ENCODE assay signal across 19 cellular contexts in genomic region chr10:16915308-16915707, GRCh38.
DNase-seq lines count a peak whose midpoint lies in the region; ATAC-seq and TF ChIP-seq lines count a peak whose summit lies in the region.
"Had no signal": no experiment of that assay in that cellular context is flagged by ENCODE, and none has a peak within 500 bp of the region (broad histone marks: within the 10 kb centered on the region; RNA-seq: fewer than 3 reads in every experiment).

No MANE protein-coding gene starts in this region.

- POLR2A ChIA-PET in AG04450 (lab: Yijun Ruan, JAX) (no interaction called here), Panc1 (lab: Charles Lee) (interaction anchor here (0.6 kb wide), 1 partner anchor 30 kb away, joined by 3 read pairs; no protein-coding TSS in a partner anchor)

- no peak overlapping the region for H3K27ac Mint-ChIP-seq in H9
- H3K27ac Mint-ChIP-seq: activated CD4-positive, alpha-beta T cell treated with anti-CD3 and anti-CD28 coated beads, Interleukin-2, amount 10 ng/mL, durations not matched to agents 7 days and 5 days; activated naive CD4-positive, alpha-beta T cell treated with anti-CD3 and anti-CD28 coated beads, Interleukin-2, amount 10 ng/mL, durations not matched to agents 7 days and 5 days had no signal

- no peaks in the 10 kb centered on the region for H3K27me3 Mint-ChIP-seq in H9 (ENCODE audit: low read depth)
- H3K27me3 Mint-ChIP-seq: activated CD4-positive, alpha-beta T cell treated with anti-CD3 and anti-CD28 coated beads, Interleukin-2, amount 10 ng/mL, durations not matched to agents 7 days and 5 days; activated naive CD4-positive, alpha-beta T cell treated with anti-CD3 and anti-CD28 coated beads, Interleukin-2, amount 10 ng/mL, durations not matched to agents 7 days and 5 days had no signal

- no peak overlapping the region for H2BK5ac ChIP-seq in H9 (ENCODE audit: insufficient read length, low read length)

- no peaks in the 10 kb centered on the region for H3K79me2 ChIP-seq in H9 (ENCODE audit: insufficient read depth, low read length)

- no peak overlapping the region for H3T11ph ChIP-seq in H9 (ENCODE audit: low read length)

- H3K79me1 ChIP-seq in H9 (ENCODE audit: insufficient read depth, low read depth, low read length, poor library complexity, severe bottlenecking), result no peaks in the 10 kb centered on the region

- H4K20me1 ChIP-seq in H9 (ENCODE audit: control insufficient read depth, insufficient read depth, insufficient read length), result no peaks in the 10 kb centered on the region

- WGBS in H9 (ENCODE audit: extremely low coverage, insufficient read length, low lambda C conversion rate), result no CpG with 5 or more reads among the region's 2 CpGs
- WGBS in upper lobe of left lung, 2 donors, result 74 to 90% methylated on average over 2 of the region's 2 CpGs

- H3K27me3 ChIP-seq in AG04450 (ENCODE audit: control insufficient read depth, insufficient read depth, low read length) (no peaks in the 10 kb centered on the region), H9 (ENCODE audit: insufficient read depth, low read length) (no peaks in the 10 kb centered on the region), Panc1 (ENCODE audit: control insufficient read depth, insufficient read depth, low read length) (no peaks in the 10 kb centered on the region), foreskin keratinocyte (no peaks in the 10 kb centered on the region), vagina (no peaks in the 10 kb centered on the region), upper lobe of left lung (no peaks in the 10 kb centered on the region)
- H3K27me3 ChIP-seq: dorsolateral prefrontal cortex, neutrophil had no signal

- no peak overlapping the region for H3K4me3 Mint-ChIP-seq in H9
- H3K4me3 Mint-ChIP-seq: activated CD4-positive, alpha-beta T cell treated with anti-CD3 and anti-CD28 coated beads, Interleukin-2, amount 10 ng/mL, durations not matched to agents 7 days and 5 days; activated naive CD4-positive, alpha-beta T cell treated with anti-CD3 and anti-CD28 coated beads, Interleukin-2, amount 10 ng/mL, durations not matched to agents 7 days and 5 days had no signal

- BruUV-seq in Panc1 (replicated peaks; lab: Mats Ljungman, UMichigan), result no TSS peak

- H2BK120ac ChIP-seq in H9 (ENCODE audit: low read depth, low read length, poor library complexity, severe bottlenecking), result no peak overlapping the region

- no peak overlapping the region for H3K9ac ChIP-seq in H9 (ENCODE audit: extremely low read depth, insufficient read length, low read length)

- no peak overlapping the region for H4K91ac ChIP-seq in H9 (ENCODE audit: insufficient read length, low read depth, low read length)

- H4K8ac ChIP-seq in H9 (replicated peaks; ENCODE audit: insufficient read length, low read depth, low read length), result no peak overlapping the region

- TF ChIP-seq EP300 in upper lobe of left lung (IDR thresholded peaks at IDR 0.05), result no peak

- no peak overlapping the region for H3K18ac ChIP-seq in H9 (ENCODE audit: insufficient read length, low read depth, low read length)

- H3K23me2 ChIP-seq in H9 (ENCODE audit: insufficient read length, low read depth, low read length, poor library complexity, severe bottlenecking), result no peaks in the 10 kb centered on the region

- H2BK15ac ChIP-seq in H9 (ENCODE audit: low read depth, low read length), result no peak overlapping the region

- no peaks in the 10 kb centered on the region for H3K4me1 ChIP-seq in H9 (ENCODE audit: insufficient read depth, low read length)
- H3K4me1 ChIP-seq in Panc1 (ENCODE audit: control insufficient read depth, insufficient read depth, low read length), result no peaks in the 10 kb centered on the region
- no peaks in the 10 kb centered on the region for H3K4me1 ChIP-seq in foreskin keratinocyte
- H3K4me1 ChIP-seq in vagina, result no peaks in the 10 kb centered on the region
- H3K4me1 ChIP-seq in upper lobe of left lung, result no peaks in the 10 kb centered on the region
- H3K4me1 ChIP-seq: Caco-2 had no signal

- H3K4me1 Mint-ChIP-seq in H9, result peaks cover 0 to 7% of the 10 kb centered on the region in 2 experiments; a peak in 1 of 4 replicates

- H3K14ac ChIP-seq in H9 (ENCODE audit: insufficient read depth, low read length), result no peak overlapping the region

- CTCF ChIA-PET in AG04450 (lab: Charles Lee) (no interaction called here), Panc1 (lab: Charles Lee) (no interaction called here)

- in situ Hi-C loops in Panc1 (cut with HindIII; ENCODE audit: low pct_unique_long_range_greater_than_20kb, low sequenced_read_pairs), result no loop called here

- no peak overlapping the region for H3K4me2 ChIP-seq in H9 (ENCODE audit: insufficient read depth, insufficient read length, low read length)

- H4K5ac ChIP-seq in H9 (ENCODE audit: insufficient read length, low read depth, low read length), result no peak overlapping the region

- TF ChIP-seq CTCF in AG04450 (IDR thresholded peaks at IDR 0.05; ENCODE audit: low read depth, low read length), result 0 out of 2 replicates have a peak, but pooled peaks have one; percentile 1
- TF ChIP-seq CTCF in H9 (conservative IDR thresholded peaks at IDR 0.05), result peak; percentile 49; the same call in 2 of the 3 replicates
- peak; percentile 9; the same call in 1 of the 2 replicates for TF ChIP-seq CTCF in Panc1 (IDR thresholded peaks at IDR 0.05)
- peak; percentile 32 for TF ChIP-seq CTCF in foreskin keratinocyte (conservative IDR thresholded peaks at IDR 0.05)
- no peak for TF ChIP-seq CTCF in vagina (IDR thresholded peaks at IDR 0.05)
- TF ChIP-seq CTCF in upper lobe of left lung (IDR thresholded peaks at IDR 0.05), result no peak

- no peak for DNase-seq in AG04450 (ENCODE audit: low read depth, low spot score)
- DNase-seq in H9, result peak; percentile 36
- no peak for DNase-seq in Panc1 (ENCODE audit: low read depth, low spot score)
- DNase-seq in foreskin keratinocyte, result no peak
- DNase-seq in vagina (ENCODE audit: extremely low spot score in 2 of 2), result no peak
- DNase-seq in KG1 (lab: John Stamatoyannopoulos, UW), result no peak
- no peak for DNase-seq in upper lobe of left lung
- DNase-seq in stimulated activated CD4-positive, alpha-beta T cell treated with anti-CD3 and anti-CD28 coated beads, Interleukin-1b, Interleukin-23, amount 100 ng/mL, for 48 hours, result no peak
- DNase-seq: activated CD4-positive, alpha-beta T cell treated with anti-CD3 and anti-CD28 coated beads, Interleukin-2, amount 10 ng/mL, durations not matched to agents 7 days and 5 days; activated naive CD4-positive, alpha-beta T cell treated with anti-CD3 and anti-CD28 coated beads, Interleukin-2, amount 10 ng/mL, durations not matched to agents 7 days and 5 days; activated T-cell treated with anti-CD3 and anti-CD28 coated beads for 4 hours; Caco-2; dorsolateral prefrontal cortex; head of caudate nucleus; NCI-H1436 treated with DMSO at 0.1 percent for 48 hours; NCI-H226; retina had no signal

- H3K4ac ChIP-seq in H9 (ENCODE audit: low read depth, low read length), result no peak overlapping the region

- no peak overlapping the region for H2AFZ ChIP-seq in H9 (ENCODE audit: low read length)

- H3K4me3 ChIP-seq in AG04450 (ENCODE audit: low read depth, low read length) (no peak overlapping the region), Panc1 (ENCODE audit: low read depth in 2 of 2, low read length in 2 of 2) (no peak overlapping the region), vagina (no peak overlapping the region), upper lobe of left lung (no peak overlapping the region)
- H3K4me3 ChIP-seq: dorsolateral prefrontal cortex had no signal

- TF ChIP-seq POLR2A in vagina (IDR thresholded peaks at IDR 0.05) (no peak), upper lobe of left lung (IDR thresholded peaks at IDR 0.05) (no peak)

- ATAC-seq in Panc1, result no peak
- peak; percentile 21 for ATAC-seq in foreskin keratinocyte
- no peak for ATAC-seq in upper lobe of left lung (ENCODE audit: low FRiP score in 2 of 2)
- ATAC-seq: HepG2 had no signal

- no peak overlapping the region for H3K56ac ChIP-seq in H9 (ENCODE audit: insufficient read length, low read depth, low read length)

- no peaks in the 10 kb centered on the region for H3K9me3 ChIP-seq in AG04450 (ENCODE audit: control insufficient read depth, insufficient read depth, low read length)
- H3K9me3 ChIP-seq in H9 (ENCODE audit: control insufficient read depth, low read depth, low read length), result no peaks in the 10 kb centered on the region
- no peaks in the 10 kb centered on the region for H3K9me3 ChIP-seq in Panc1 (ENCODE audit: control insufficient read depth, insufficient read depth, low read depth, low read length)
- H3K9me3 ChIP-seq in vagina, result no peaks in the 10 kb centered on the region
- no peaks in the 10 kb centered on the region for H3K9me3 ChIP-seq in upper lobe of left lung
- H3K9me3 ChIP-seq: Caco-2, neutrophil had no signal

- H3K36me3 Mint-ChIP-seq in H9 (ENCODE audit: insufficient read depth in 1 of 3, low read depth in 3 of 3), result no peaks in the 10 kb centered on the region
- H3K36me3 Mint-ChIP-seq: activated naive CD4-positive, alpha-beta T cell treated with anti-CD3 and anti-CD28 coated beads, Interleukin-2, amount 10 ng/mL, durations not matched to agents 7 days and 5 days had no signal

- no peak overlapping the region for H3K23ac ChIP-seq in H9 (ENCODE audit: insufficient read length, low read depth, low read length)

- H2AK5ac ChIP-seq in H9 (ENCODE audit: insufficient read length, low read length), result no peak overlapping the region

- no peaks in the 10 kb centered on the region for H3K9me3 Mint-ChIP-seq in H9
- H3K9me3 Mint-ChIP-seq: activated CD4-positive, alpha-beta T cell treated with anti-CD3 and anti-CD28 coated beads, Interleukin-2, amount 10 ng/mL, durations not matched to agents 7 days and 5 days; activated naive CD4-positive, alpha-beta T cell treated with anti-CD3 and anti-CD28 coated beads, Interleukin-2, amount 10 ng/mL, durations not matched to agents 7 days and 5 days had no signal

- no peaks in the 10 kb centered on the region for H3K36me3 ChIP-seq in Panc1 (ENCODE audit: control insufficient read depth, insufficient read depth, low read length)
- no peaks in the 10 kb centered on the region for H3K36me3 ChIP-seq in vagina
- no peaks in the 10 kb centered on the region for H3K36me3 ChIP-seq in upper lobe of left lung
- H3K36me3 ChIP-seq: neutrophil had no signal

- H2BK12ac ChIP-seq in H9 (ENCODE audit: insufficient read length, low read depth, low read length), result no peak overlapping the region

- H2BK20ac ChIP-seq in H9 (ENCODE audit: low read depth, low read length, poor library complexity, severe bottlenecking), result no peak overlapping the region

- intact Hi-C loops in Panc1 (cut with micrococcal nuclease; ENCODE audit: unreplicated experiment), result no loop called here
- intact Hi-C loops in vagina (cut with DNase I), result no loop called here

- H3K27ac ChIP-seq in AG04450 (ENCODE audit: low read depth, low read length) (no peak overlapping the region), H9 (ENCODE audit: insufficient read length, low read depth, low read length) (no peak overlapping the region), Panc1 (ENCODE audit: low read length) (no peak overlapping the region), foreskin keratinocyte (no peak overlapping the region), vagina (no peak overlapping the region), upper lobe of left lung (no peak overlapping the region)
- H3K27ac ChIP-seq: dorsolateral prefrontal cortex, neutrophil had no signal

Comparison
In these comparisons a context has a peak if more than half of its experiments do, and no peak if none do; other contexts are left out.
1. CTCF ChIP-seq: peak in AG04450 (single experiment), H9 (single experiment), Panc1 (single experiment) and foreskin keratinocyte (single experiment); none in vagina (0 of 3) and upper lobe of left lung (0 of 6).